Comparison of ENCODE assay signal across 9 cellular contexts in genomic region chr15:85607842-85608241, GRCh38.
DNase-seq lines count a peak whose midpoint lies in the region; TF ChIP-seq lines count a peak whose summit lies in the region.
"Had no signal": no experiment of that assay in that cellular context is flagged by ENCODE, and none has a peak within 500 bp of the region (broad histone marks: within the 10 kb centered on the region; RNA-seq: fewer than 3 reads in every experiment).

No MANE protein-coding gene starts in this region.

- peak overlapping the region in 2 of 3 donors; percentile 55 to 67 for H3K27ac ChIP-seq in thyroid gland

- CTCF ChIA-PET in GM10248 (lab: Yijun Ruan, JAX): interaction anchor here (1.0 kb wide), 1 partner anchor 14 kb away, joined by 5 read pairs; no protein-coding TSS in a partner anchor

- TF ChIP-seq CTCF in kidney epithelial cell (IDR thresholded peaks at IDR 0.05; ENCODE audit: insufficient read depth, low read length, poor library complexity, severe bottlenecking) (no peak), thyroid gland (IDR thresholded peaks at IDR 0.05) (no peak), GM10248 (IDR thresholded peaks at IDR 0.05; ENCODE audit: control extremely low read depth, extremely low read depth, low read depth, missing control alignments) (no peak)

- H3K27me3 ChIP-seq in kidney epithelial cell (ENCODE audit: control insufficient read depth, insufficient read depth, low read length): no peaks in the 10 kb centered on the region
- H3K27me3 ChIP-seq in thyroid gland: no peaks in the 10 kb centered on the region

- WGBS in thyroid gland, 2 donors: 56 to 66% methylated on average over 1 of the region's 1 CpG

- POLR2A ChIA-PET in GM10248 (lab: Yijun Ruan, JAX): no interaction called here

- no peaks in the 10 kb centered on the region for H3K9me3 ChIP-seq in thyroid gland

- H3K36me3 ChIP-seq in kidney epithelial cell (ENCODE audit: control insufficient read depth, insufficient read depth, low read length) (no peaks in the 10 kb centered on the region), thyroid gland (peaks cover 2 to 10% of the 10 kb centered on the region in 2 donors)

- intact Hi-C loops in thyroid gland (cut with DNase I): no loop called here

- peak; percentile 92 for DNase-seq in M059J (ENCODE audit: low read depth)
- peak; percentile 85 for DNase-seq in astrocyte of the hippocampus (ENCODE audit: low read depth, low spot score)
- DNase-seq in kidney epithelial cell (ENCODE audit: low read depth): peak; percentile 60
- DNase-seq in thyroid gland: no peak
- no peak for DNase-seq in DMS153 (lab: John Stamatoyannopoulos, UW)
- no peak for DNase-seq in effector CD8-positive, alpha-beta T cell (lab: John Stamatoyannopoulos, UW)
- DNase-seq in GM10248 (ENCODE audit: extremely low spot score): no peak
- DNase-seq: NCI-H1092 had no signal

- H3K4me3 ChIP-seq in kidney epithelial cell (ENCODE audit: low read depth, low read length) (no peak overlapping the region), thyroid gland (replicated peaks in 1 of 3) (no peak overlapping the region)
- H3K4me3 ChIP-seq: GM12878 had no signal

- TF ChIP-seq POLR2A in thyroid gland (IDR thresholded peaks at IDR 0.05): no peak

- H3K4me1 ChIP-seq in thyroid gland: peaks cover 19 to 26% of the 10 kb centered on the region in 2 donors

Comparison
In these comparisons a context has a peak if more than half of its experiments do, and no peak if none do; other contexts are left out.
1. DNase-seq: peak in M059J (single experiment), astrocyte of the hippocampus (single experiment) and kidney epithelial cell (single experiment); none in thyroid gland (0 of 2), DMS153 (single experiment), effector CD8-positive, alpha-beta T cell (single experiment) and GM10248 (single experiment).